ENCODE assay signal across 29 cellular contexts in the genomic region with DNA sequence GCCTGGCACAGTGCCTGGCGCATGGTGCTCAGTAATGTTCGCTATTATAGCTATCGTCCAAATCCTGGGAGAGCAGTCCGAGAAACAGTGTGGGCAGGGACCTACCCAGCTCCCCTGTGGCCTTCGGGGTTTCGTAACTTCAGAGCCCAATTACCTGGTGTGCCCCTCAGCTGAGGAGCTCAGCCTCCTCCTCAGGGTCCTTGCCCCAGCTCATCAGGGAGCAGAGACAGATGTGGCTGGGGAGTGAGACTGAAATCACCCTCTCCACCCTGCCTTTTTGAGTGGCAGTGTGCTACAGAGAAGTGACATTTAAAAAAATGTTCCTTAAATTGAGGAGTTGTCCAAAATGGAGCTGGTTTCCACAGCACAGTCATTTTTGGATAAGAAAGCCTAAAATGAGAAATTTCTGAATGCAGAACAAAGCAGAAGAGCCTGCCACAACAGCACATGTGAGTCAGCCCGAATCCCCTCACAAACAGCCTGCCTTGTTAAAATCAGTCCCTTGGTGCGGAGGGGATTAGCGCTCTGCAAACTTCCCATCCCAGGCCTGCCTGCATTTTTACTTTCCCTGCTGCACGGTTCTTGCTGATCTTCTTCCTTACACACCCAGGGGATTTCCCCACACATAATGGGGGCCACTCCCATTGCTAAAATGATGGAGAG.
DNase-seq lines count a peak whose midpoint lies in the region; ATAC-seq and TF ChIP-seq lines count a peak whose summit lies in the region.
"Had no signal": no experiment of that assay in that cellular context is flagged by ENCODE, and none has a peak within 500 bp of the region (broad histone marks: within the 10 kb centered on the region; RNA-seq: fewer than 3 reads in every experiment).

No MANE protein-coding gene starts in this region.

- H3K36me3 Mint-ChIP-seq in MCF 10A (ENCODE audit: insufficient read depth, unreplicated experiment) (no peaks in the 10 kb centered on the region), Caco-2 (ENCODE audit: insufficient read depth, unreplicated experiment) (no peaks in the 10 kb centered on the region)
- H3K36me3 Mint-ChIP-seq: immature natural killer cell; mesothelial cell of epicardium; natural killer cell treated with Interleukin-12 subunit alpha and Interleukin-12 subunit beta and Interleukin-15 and Interleukin-18, amount 100 ng/mL, for 72 hours had no signal

- H3K27me3 Mint-ChIP-seq in MCF 10A (ENCODE audit: insufficient read depth, unreplicated experiment) (no peaks in the 10 kb centered on the region), Caco-2 (ENCODE audit: insufficient read depth, unreplicated experiment) (no peaks in the 10 kb centered on the region)
- H3K27me3 Mint-ChIP-seq: activated naive CD8-positive, alpha-beta T cell treated with anti-CD3 and anti-CD28 coated beads, Interleukin-2, amount 50 U/mL, for 24 hours had no signal

- H3K4me1 Mint-ChIP-seq in MCF 10A (ENCODE audit: insufficient read depth, unreplicated experiment) = peaks cover 31% of the 10 kb centered on the region
- H3K4me1 Mint-ChIP-seq in Caco-2 (ENCODE audit: low read depth, unreplicated experiment) = peaks cover 13% of the 10 kb centered on the region
- H3K4me1 Mint-ChIP-seq: activated naive CD8-positive, alpha-beta T cell treated with anti-CD3 and anti-CD28 coated beads, Interleukin-2, amount 50 U/mL, for 24 hours; B cell; immature natural killer cell had no signal

- H3K4me1 ChIP-seq in breast epithelium (no peaks in the 10 kb centered on the region), osteoblast (ENCODE audit: insufficient read depth, low read length) (no peaks in the 10 kb centered on the region), Caco-2 (no peaks in the 10 kb centered on the region)
- H3K4me1 ChIP-seq: body of pancreas, testis had no signal

- intact Hi-C loops in MCF 10A (cut with micrococcal nuclease) (no loop called here), breast epithelium (cut with DNase I; ENCODE audit: low total_unique reads) (no loop called here), Caco-2 (cut with micrococcal nuclease; ENCODE audit: unreplicated experiment) (no loop called here)

- no peak overlapping the region for H3K4me3 ChIP-seq in breast epithelium
- H3K4me3 ChIP-seq in epithelial cell of esophagus (ENCODE audit: low read length) = no peak overlapping the region
- H3K4me3 ChIP-seq in osteoblast (ENCODE audit: insufficient read depth, low read length) = no peak overlapping the region
- no peak overlapping the region for H3K4me3 ChIP-seq in Caco-2 (ENCODE audit: low read depth, low read length)
- H3K4me3 ChIP-seq: body of pancreas, heart left ventricle, testis had no signal

- no peaks in the 10 kb centered on the region for H3K36me3 ChIP-seq in breast epithelium
- no peaks in the 10 kb centered on the region for H3K36me3 ChIP-seq in osteoblast (ENCODE audit: insufficient read depth, low read length)
- no peaks in the 10 kb centered on the region for H3K36me3 ChIP-seq in Caco-2 (ENCODE audit: control insufficient read depth, insufficient read depth, low read length)
- H3K36me3 ChIP-seq: heart left ventricle had no signal

- CTCF ChIA-PET in MCF 10A (lab: Yijun Ruan, JAX) = interaction anchor here (0.6 to 0.8 kb wide), 2 partner anchors 222 to 237 kb away, joined by 3 read pairs; no protein-coding TSS in a partner anchor
- CTCF ChIA-PET in Caco-2 (lab: Charles Lee) = no interaction called here

- TF ChIP-seq POLR2A in breast epithelium (IDR thresholded peaks at IDR 0.05) = no peak

- H3K9me3 Mint-ChIP-seq in MCF 10A (ENCODE audit: unreplicated experiment) (no peaks in the 10 kb centered on the region), Caco-2 (ENCODE audit: unreplicated experiment) (no peaks in the 10 kb centered on the region)
- H3K9me3 Mint-ChIP-seq: activated naive CD8-positive, alpha-beta T cell treated with anti-CD3 and anti-CD28 coated beads, Interleukin-2, amount 50 U/mL, for 24 hours; endodermal cell; immature natural killer cell; mesothelial cell of epicardium; natural killer cell treated with Interleukin-12 subunit alpha and Interleukin-12 subunit beta and Interleukin-15 and Interleukin-18, amount 100 ng/mL, for 72 hours had no signal

- H3K27ac Mint-ChIP-seq in MCF 10A (ENCODE audit: low read depth, unreplicated experiment) (no peak overlapping the region), Caco-2 (ENCODE audit: unreplicated experiment) (no peak overlapping the region)
- H3K27ac Mint-ChIP-seq: activated naive CD8-positive, alpha-beta T cell treated with anti-CD3 and anti-CD28 coated beads, Interleukin-2, amount 50 U/mL, for 24 hours; B cell; endodermal cell; immature natural killer cell; mesothelial cell of epicardium; natural killer cell treated with Interleukin-12 subunit alpha and Interleukin-12 subunit beta and Interleukin-15 and Interleukin-18, amount 100 ng/mL, for 72 hours had no signal

- H4K20me1 ChIP-seq in osteoblast (ENCODE audit: insufficient read depth, low read length) = no peaks in the 10 kb centered on the region

- H3K9me3 ChIP-seq in breast epithelium (no peaks in the 10 kb centered on the region), osteoblast (ENCODE audit: low read depth, low read length) (no peaks in the 10 kb centered on the region), Caco-2 (no peaks in the 10 kb centered on the region)
- H3K9me3 ChIP-seq: body of pancreas, heart left ventricle, testis had no signal

- H3K27ac ChIP-seq in breast epithelium (no peak overlapping the region), osteoblast (ENCODE audit: low read depth, low read length) (no peak overlapping the region)
- H3K27ac ChIP-seq: body of pancreas, heart left ventricle, testis had no signal

- H2AFZ ChIP-seq in osteoblast (ENCODE audit: low read length) = no peak overlapping the region

- H3K27me3 ChIP-seq in breast epithelium = no peaks in the 10 kb centered on the region
- H3K27me3 ChIP-seq in osteoblast (ENCODE audit: insufficient read depth, low read length) = no peaks in the 10 kb centered on the region
- H3K27me3 ChIP-seq in Caco-2 (replicated peaks; ENCODE audit: control insufficient read depth, insufficient read depth, low read length) = no peaks in the 10 kb centered on the region
- H3K27me3 ChIP-seq: body of pancreas, testis had no signal

- TF ChIP-seq CTCF in MCF 10A (IDR thresholded peaks at IDR 0.05; ENCODE audit: unreplicated experiment) (no peak), breast epithelium (IDR thresholded peaks at IDR 0.05) (no peak), epithelial cell of esophagus (IDR thresholded peaks at IDR 0.05; ENCODE audit: insufficient read depth, low read depth, low read length, missing control alignments) (no peak), osteoblast (IDR thresholded peaks at IDR 0.05; ENCODE audit: extremely low read depth, low read depth, low read length) (no peak), Caco-2 (IDR thresholded peaks at IDR 0.05; ENCODE audit: insufficient read depth in 1 of 2, low read depth in 1 of 2, low read length in 1 of 2, severe bottlenecking in 1 of 2, unreplicated experiment in 1 of 2) (no peak)

- peak; percentile 25 for DNase-seq in MCF 10A (ENCODE audit: unreplicated experiment)
- no peak for DNase-seq in breast epithelium (ENCODE audit: low spot score in 2 of 2)
- DNase-seq in epithelial cell of esophagus (ENCODE audit: low read depth) = peak; percentile 28
- DNase-seq in osteoblast (ENCODE audit: insufficient read length, low spot score, missing footprints) = peak; percentile 74
- no peak for DNase-seq in Caco-2
- DNase-seq in stimulated activated CD4-positive, alpha-beta T cell treated with anti-CD3 and anti-CD28 coated beads, Interleukin-4, amount 100 ng/mL, for 1 hour = no peak
- no peak for DNase-seq in inferior parietal cortex (ENCODE audit: extremely low spot score)
- DNase-seq: activated CD4-positive, alpha-beta T cell treated with anti-CD3 and anti-CD28 coated beads, Interleukin-2, amount 50 U/mL, for 48 hours; activated CD4-positive, CD25-positive, alpha-beta regulatory T cell; activated CD8-positive, alpha-beta memory T cell treated with anti-CD3 and anti-CD28 coated beads, Interleukin-2, amount 50 U/mL, for 48 hours; activated effector memory CD4-positive, alpha-beta T cell treated with Interleukin-2 at 50 U/mL for 16 hours; activated naive CD8-positive, alpha-beta T cell treated with anti-CD3 and anti-CD28 coated beads, Interleukin-2, amount 50 U/mL, for 24 hours; body of pancreas; DND-41; endodermal cell; immature natural killer cell; left ventricle myocardium superior; NCI-H1417; NCI-H2171 treated with DMSO at 0.1 percent for 48 hours; NCI-H526; stimulated activated CD4-positive, alpha-beta T cell treated with anti-CD3 and anti-CD28 coated beads, Interleukin-2, amount 100 ng/mL, for 48 hours; stimulated activated naive CD4-positive, alpha-beta T cell; T1000; testis had no signal

- BruUV-seq in MCF 10A (replicated peaks; lab: Mats Ljungman, UMichigan) (no TSS peak), Caco-2 (replicated peaks; lab: Mats Ljungman, UMichigan) (no TSS peak)

- POLR2A ChIA-PET in MCF 10A (lab: Yijun Ruan, JAX) (interaction anchor here (1.8 kb wide), 1 partner anchor 22 kb away, joined by 4 read pairs; no protein-coding TSS in a partner anchor), Caco-2 (lab: Charles Lee) (no interaction called here)

- H3K4me2 ChIP-seq in osteoblast (ENCODE audit: insufficient read depth, low read length) = no peak overlapping the region

- H3K4me3 Mint-ChIP-seq in MCF 10A (ENCODE audit: unreplicated experiment) (no peak overlapping the region), Caco-2 (ENCODE audit: unreplicated experiment) (no peak overlapping the region)
- H3K4me3 Mint-ChIP-seq: activated naive CD8-positive, alpha-beta T cell treated with anti-CD3 and anti-CD28 coated beads, Interleukin-2, amount 50 U/mL, for 24 hours; B cell; endodermal cell; immature natural killer cell; mesothelial cell of epicardium; natural killer cell treated with Interleukin-12 subunit alpha and Interleukin-12 subunit beta and Interleukin-15 and Interleukin-18, amount 100 ng/mL, for 72 hours had no signal

- ATAC-seq in HG03469 (IDR thresholded peaks at IDR 0.05; ENCODE audit: unreplicated experiment) = no peak
- ATAC-seq: activated naive CD8-positive, alpha-beta T cell treated with anti-CD3 and anti-CD28 coated beads, Interleukin-2, amount 50 U/mL, for 24 hours; body of pancreas; left ventricle myocardium superior; natural killer cell treated with Interleukin-12 subunit alpha and Interleukin-12 subunit beta and Interleukin-15 and Interleukin-18, amount 100 ng/mL, for 72 hours had no signal

- H3K79me2 ChIP-seq in osteoblast (ENCODE audit: insufficient read depth, low read length) = no peaks in the 10 kb centered on the region

Comparison
In these comparisons a context has a peak if more than half of its experiments do, and no peak if none do; other contexts are left out.
1. DNase-seq: peak in MCF 10A (single experiment), epithelial cell of esophagus (single experiment) and osteoblast (single experiment); none in breast epithelium (0 of 2), Caco-2 (0 of 2), stimulated activated CD4-positive, alpha-beta T cell treated with anti-CD3 and anti-CD28 coated beads, Interleukin-4, amount 100 ng/mL, for 1 hour (single experiment) and inferior parietal cortex (single experiment).